Comparison of ENCODE assay signal across 8 cellular contexts in genomic region chr10:73931767-73932624, GRCh38. TPM values are rescaled to one million over a fixed set of nuclear protein-coding genes. Genes with fewer than 3 reads are reported as not detected.
A peak's percentile ranks its signal among the peaks of the same experiment; 100 is the strongest.
DNase-seq lines count a peak whose midpoint lies in the region.

No MANE protein-coding gene starts in this region.

- H2BK5ac ChIP-seq in mesendoderm (ENCODE audit: low read length) = peak overlapping the region; percentile 80

- peak overlapping the region; percentile 55 for H3K18ac ChIP-seq in mesendoderm (ENCODE audit: low read length)

- no peak overlapping the region for H3K27ac ChIP-seq in Karpas-422 (ENCODE audit: low read length)
- H3K27ac ChIP-seq in mesendoderm (ENCODE audit: low read depth, low read length) = peak overlapping the region; percentile 39

- peaks cover 23% of the 10 kb centered on the region for H3K27me3 Mint-ChIP-seq in activated T-helper 1 cell treated with anti-CD3 and anti-CD28 coated beads, Interleukin-12 subunit alpha, Interleukin-12 subunit beta, Interleukin-2, Interleukin-4 antibody, amounts not matched to agents 30 ng/mL and 10 ng/mL and 1 ng/mL, durations not matched to agents 14 hours and 24 hours and 36 hours (ENCODE audit: insufficient read depth)

- H3K36me3 ChIP-seq in Karpas-422 (ENCODE audit: insufficient read depth, low read length) (no peaks in the 10 kb centered on the region), mesendoderm (ENCODE audit: control insufficient read depth, insufficient read depth, low read length) (no peaks in the 10 kb centered on the region)

- peak; percentile 81 for DNase-seq in NK-92 treated with Interleukin-12 subunit alpha and Interleukin-12 subunit beta, amount 100 ng/mL, for 24 hours (lab: John Stamatoyannopoulos, UW)
- DNase-seq in NK-92 (lab: John Stamatoyannopoulos, UW; ENCODE audit: unreplicated experiment) = no peak
- no peak for DNase-seq in Karpas-422
- peak; percentile 58 for DNase-seq in activated T-helper 1 cell treated with anti-CD3 and anti-CD28 coated beads, Interleukin-12 subunit alpha, Interleukin-12 subunit beta, Interleukin-2, Interleukin-4 antibody, amounts not matched to agents 30 ng/mL and 10 ng/mL and 1 ng/mL, durations not matched to agents 14 hours and 24 hours and 36 hours (ENCODE audit: low spot score)
- peak; percentile 96 for DNase-seq in mesendoderm
- DNase-seq in hypothalamus (lab: John Stamatoyannopoulos, UW) = no peak
- DNase-seq in T1000 (lab: John Stamatoyannopoulos, UW) = no peak
- DNase-seq in cerebellar cortex (ENCODE audit: low spot score) = no peak

- peak overlapping the region; percentile 79 for H4K5ac ChIP-seq in mesendoderm (ENCODE audit: low read length)

- H3K4ac ChIP-seq in mesendoderm (ENCODE audit: low read depth, low read length) = peak overlapping the region; percentile 85

- no peak overlapping the region for H3K9ac ChIP-seq in Karpas-422 (ENCODE audit: low read length)
- H3K9ac ChIP-seq in mesendoderm (ENCODE audit: low read length) = peak overlapping the region; percentile 26

- no peaks in the 10 kb centered on the region for H4K20me1 ChIP-seq in Karpas-422 (ENCODE audit: insufficient read depth, low read depth, low read length)

- H3K4me1 ChIP-seq in Karpas-422 (ENCODE audit: low read length) (peaks cover 6% of the 10 kb centered on the region), mesendoderm (ENCODE audit: control insufficient read depth, low read depth, low read length) (peaks cover 7% of the 10 kb centered on the region)

- H3K79me2 ChIP-seq in Karpas-422 (ENCODE audit: low read length) (no peaks in the 10 kb centered on the region), mesendoderm (ENCODE audit: control insufficient read depth, insufficient read depth, low read length) (no peaks in the 10 kb centered on the region)

- H2BK15ac ChIP-seq in mesendoderm (replicated peaks; ENCODE audit: low read depth) = no peak overlapping the region

- H3K79me1 ChIP-seq in mesendoderm (ENCODE audit: low read length) = no peaks in the 10 kb centered on the region

- H3K4me2 ChIP-seq in Karpas-422 (ENCODE audit: low read depth, low read length, poor library complexity, severe bottlenecking) = peak overlapping the region; percentile 20
- H3K4me2 ChIP-seq in mesendoderm (ENCODE audit: low read length) = no peak overlapping the region

- peaks cover 2% of the 10 kb centered on the region for H3K36me3 Mint-ChIP-seq in activated T-helper 1 cell treated with anti-CD3 and anti-CD28 coated beads, Interleukin-12 subunit alpha, Interleukin-12 subunit beta, Interleukin-2, Interleukin-4 antibody, amounts not matched to agents 30 ng/mL and 10 ng/mL and 1 ng/mL, durations not matched to agents 14 hours and 24 hours and 36 hours (ENCODE audit: low read depth)

- no peaks in the 10 kb centered on the region for H3K9me3 ChIP-seq in Karpas-422 (ENCODE audit: low read length)

- H3K4me3 Mint-ChIP-seq in activated T-helper 1 cell treated with anti-CD3 and anti-CD28 coated beads, Interleukin-12 subunit alpha, Interleukin-12 subunit beta, Interleukin-2, Interleukin-4 antibody, amounts not matched to agents 30 ng/mL and 10 ng/mL and 1 ng/mL, durations not matched to agents 14 hours and 24 hours and 36 hours = no peak overlapping the region

- H2AK5ac ChIP-seq in mesendoderm (ENCODE audit: low read length) = peak overlapping the region; percentile 54

- H3K9me2 ChIP-seq in Karpas-422 (replicated peaks; ENCODE audit: insufficient read depth, low read length) = no peaks in the 10 kb centered on the region

- H3K27ac Mint-ChIP-seq in activated T-helper 1 cell treated with anti-CD3 and anti-CD28 coated beads, Interleukin-12 subunit alpha, Interleukin-12 subunit beta, Interleukin-2, Interleukin-4 antibody, amounts not matched to agents 30 ng/mL and 10 ng/mL and 1 ng/mL, durations not matched to agents 14 hours and 24 hours and 36 hours = peak overlapping the region; percentile 57

- intact Hi-C loops in activated T-helper 1 cell treated with anti-CD3 and anti-CD28 coated beads, Interleukin-12 subunit alpha, Interleukin-12 subunit beta, Interleukin-2, Interleukin-4 antibody, amounts not matched to agents 30 ng/mL and 10 ng/mL and 1 ng/mL, durations not matched to agents 14 hours and 24 hours and 36 hours (cut with micrococcal nuclease) = loop anchor here (1.0 to 2.0 kb wide), 2 partner anchors 10 to 21 kb away; partner anchors contain the start of gene PLAU

- peak overlapping the region; percentile 82 for H3K56ac ChIP-seq in mesendoderm (ENCODE audit: low read length)

- no peaks in the 10 kb centered on the region for H3K9me3 Mint-ChIP-seq in activated T-helper 1 cell treated with anti-CD3 and anti-CD28 coated beads, Interleukin-12 subunit alpha, Interleukin-12 subunit beta, Interleukin-2, Interleukin-4 antibody, amounts not matched to agents 30 ng/mL and 10 ng/mL and 1 ng/mL, durations not matched to agents 14 hours and 24 hours and 36 hours

- no peak overlapping the region for H4K8ac ChIP-seq in mesendoderm (ENCODE audit: low read depth, low read length)

- peak overlapping the region; percentile 4 for H2BK120ac ChIP-seq in mesendoderm (ENCODE audit: low read depth, low read length)

- H3K27me3 ChIP-seq in Karpas-422 (ENCODE audit: low read length) (no peaks in the 10 kb centered on the region), mesendoderm (ENCODE audit: insufficient read depth, low read length, poor library complexity) (no peaks in the 10 kb centered on the region)

- H3K4me1 Mint-ChIP-seq in activated T-helper 1 cell treated with anti-CD3 and anti-CD28 coated beads, Interleukin-12 subunit alpha, Interleukin-12 subunit beta, Interleukin-2, Interleukin-4 antibody, amounts not matched to agents 30 ng/mL and 10 ng/mL and 1 ng/mL, durations not matched to agents 14 hours and 24 hours and 36 hours (ENCODE audit: low read depth) = peaks cover 37% of the 10 kb centered on the region

- H2AFZ ChIP-seq in Karpas-422 (ENCODE audit: low read length) = peak overlapping the region; percentile 49; the same call in 1 of the 2 replicates

- WGBS in mesendoderm (ENCODE audit: extremely low coverage, insufficient coverage, low lambda C conversion rate) = no CpG with 5 or more reads among the region's 13 CpGs

- H3K4me3 ChIP-seq in Karpas-422 (ENCODE audit: low read length) (no peak overlapping the region), mesendoderm (ENCODE audit: low read length) (no peak overlapping the region)

- H3K23ac ChIP-seq in mesendoderm (ENCODE audit: low read length) = no peak overlapping the region

RNA-seq across cellular contexts. Expression of gene PLAU, which starts 21.1 kb away (rescaled TPM):
- 3.2 and 6.3 TPM in 2 replicates for total RNA-seq in Karpas-422 (2014; rRNA removed; shearing (Covaris generic); ENCODE audit: low replicate concordance)
- total RNA-seq in activated T-helper 1 cell treated with anti-CD3 and anti-CD28 coated beads, Interleukin-12 subunit alpha, Interleukin-12 subunit beta, Interleukin-2, Interleukin-4 antibody, amounts not matched to agents 30 ng/mL and 10 ng/mL and 1 ng/mL, durations not matched to agents 14 hours and 24 hours and 36 hours = 0.37 and 0.60 TPM in 2 replicates
- 15.7 TPM for polyA plus RNA-seq in mesendoderm (2013, experiment 1 of 2)
- 15.6 TPM for polyA plus RNA-seq in mesendoderm (2013, experiment 2 of 2)

RNA-seq across cellular contexts. Expression of gene CAMK2G, which starts 57.6 kb away (rescaled TPM):
- total RNA-seq in Karpas-422 (2014; rRNA removed; shearing (Covaris generic); ENCODE audit: low replicate concordance) = 28.2 and 33.5 TPM in 2 replicates
- total RNA-seq in activated T-helper 1 cell treated with anti-CD3 and anti-CD28 coated beads, Interleukin-12 subunit alpha, Interleukin-12 subunit beta, Interleukin-2, Interleukin-4 antibody, amounts not matched to agents 30 ng/mL and 10 ng/mL and 1 ng/mL, durations not matched to agents 14 hours and 24 hours and 36 hours = 15.9 and 18.7 TPM in 2 replicates
- 13.0 TPM for polyA plus RNA-seq in mesendoderm (2013, experiment 1 of 2)
- 13.1 TPM for polyA plus RNA-seq in mesendoderm (2013, experiment 2 of 2)

Comparison
In these comparisons a context has a peak if more than half of its experiments do, and no peak if none do; other contexts are left out.
1. DNase-seq: peak in NK-92 treated with Interleukin-12 subunit alpha and Interleukin-12 subunit beta, amount 100 ng/mL, for 24 hours (single experiment), activated T-helper 1 cell treated with anti-CD3 and anti-CD28 coated beads, Interleukin-12 subunit alpha, Interleukin-12 subunit beta, Interleukin-2, Interleukin-4 antibody, amounts not matched to agents 30 ng/mL and 10 ng/mL and 1 ng/mL, durations not matched to agents 14 hours and 24 hours and 36 hours (single experiment) and mesendoderm (single experiment); none in NK-92 (single experiment), Karpas-422 (single experiment), hypothalamus (0 of 51), T1000 (single experiment) and cerebellar cortex (single experiment).